ENCODE assay signal across 3 cellular contexts in genomic region chr3:10272476-10272875, GRCh38. TPM values are rescaled to one million over a fixed set of nuclear protein-coding genes. Genes with fewer than 3 reads are reported as not detected.
"Had no signal": no experiment of that assay in that cellular context is flagged by ENCODE, and none has a peak within 500 bp of the region (broad histone marks: within the 10 kb centered on the region; RNA-seq: fewer than 3 reads in every experiment).

No MANE protein-coding gene starts in this region.

RNA-seq across cellular contexts. Expression of gene GHRL, which starts 20.3 kb away (rescaled TPM):
- total RNA-seq: M059J, SK-MEL-5 had no signal
- polyA plus RNA-seq: SK-N-SH had no signal
